In the genomic region with DNA sequence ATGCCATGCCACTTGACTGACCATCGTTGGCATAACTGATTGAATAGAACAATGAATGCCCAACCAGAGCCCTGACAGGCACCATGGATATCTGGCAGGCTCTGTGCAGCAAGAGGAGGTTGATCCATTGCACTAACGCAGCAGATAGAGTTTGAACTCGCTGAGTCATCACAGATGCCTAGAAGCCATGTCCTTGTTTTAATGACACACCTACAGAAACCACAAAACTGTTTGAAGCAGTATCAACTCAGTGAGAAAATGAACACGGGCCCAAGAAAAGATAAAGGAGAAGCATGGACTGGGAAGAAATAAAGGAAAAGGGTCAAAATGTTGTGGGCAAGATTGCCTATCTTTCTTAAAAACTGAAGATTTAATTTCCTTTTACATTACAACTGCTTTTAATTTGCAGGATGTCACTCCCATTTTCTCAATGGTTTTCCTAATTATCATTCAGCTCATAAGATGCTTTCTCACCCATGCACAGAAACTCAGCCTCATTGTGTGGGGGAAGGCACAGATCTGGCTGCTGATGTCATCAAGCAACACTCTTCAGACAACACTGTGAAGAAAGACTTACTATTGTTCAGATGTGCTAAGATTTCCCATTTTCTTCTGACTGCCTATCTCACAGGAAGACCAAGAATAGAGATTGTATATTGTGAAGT, we compare ENCODE assay signal across 8 cellular contexts.
DNase-seq lines count a peak whose midpoint lies in the region; ATAC-seq, FAIRE-seq and TF ChIP-seq lines count a peak whose summit lies in the region.

No MANE protein-coding gene starts in this region.

- POLR2A ChIA-PET in endothelial cell of umbilical vein (lab: Charles Lee), result no interaction called here

- intact Hi-C loops in endothelial cell of umbilical vein (cut with micrococcal nuclease), result no loop called here
- intact Hi-C loops in Right ventricle myocardium superior (cut with DNase I), result no loop called here

- no peak overlapping the region for H3K4me2 ChIP-seq in endothelial cell of umbilical vein (ENCODE audit: insufficient read depth, low read length)

- ATAC-seq in GM18858 (IDR thresholded peaks at IDR 0.05; ENCODE audit: unreplicated experiment) (peak; percentile 68), Right ventricle myocardium superior (ENCODE audit: poor library complexity) (no peak)

- H3K36me3 ChIP-seq in endothelial cell of umbilical vein (ENCODE audit: control insufficient read depth in 2 of 2, extremely low read depth in 1 of 2, insufficient read depth in 2 of 2, low read length in 2 of 2) (no peaks in the 10 kb centered on the region), small intestine (ENCODE audit: control insufficient read depth in 2 of 2, insufficient read depth in 2 of 2, low read length in 2 of 2) (no peaks in the 10 kb centered on the region), BE2C (no peaks in the 10 kb centered on the region)

- H3K4me1 ChIP-seq in endothelial cell of umbilical vein (ENCODE audit: control insufficient read depth, extremely low read depth, insufficient read depth, low read length), result peaks cover 4% of the 10 kb centered on the region
- H3K4me1 ChIP-seq in small intestine (ENCODE audit: control insufficient read depth in 2 of 2, insufficient read depth in 1 of 2, low read depth in 1 of 2, low read length in 1 of 2), result peaks cover 6 to 13% of the 10 kb centered on the region in 2 donors
- H3K4me1 ChIP-seq in BE2C, result peaks cover 14% of the 10 kb centered on the region

- BruUV-seq in endothelial cell of umbilical vein (replicated peaks; lab: Mats Ljungman, UMichigan), result no TSS peak

- no peaks in the 10 kb centered on the region for H4K20me1 ChIP-seq in endothelial cell of umbilical vein (replicated peaks; ENCODE audit: control insufficient read depth, extremely low read depth, insufficient read depth, low read length)

- no peak overlapping the region for H3K9ac ChIP-seq in endothelial cell of umbilical vein (replicated peaks; ENCODE audit: extremely low read depth, insufficient read depth, low read length)

- TF ChIP-seq POLR2A in endothelial cell of umbilical vein (IDR thresholded peaks at IDR 0.05; ENCODE audit: low read depth, low read length), result no peak

- CTCF ChIA-PET in endothelial cell of umbilical vein (lab: Charles Lee), result no interaction called here

- peak; percentile 50 for DNase-seq in AG08395 (ENCODE audit: low spot score)
- DNase-seq in NCI-H460 (ENCODE audit: extremely low read depth, low read depth), result peak; percentile 20
- peak; percentile 24 for DNase-seq in endothelial cell of umbilical vein (ENCODE audit: low read depth, low spot score)
- DNase-seq in small intestine, result peak; percentile 88
- DNase-seq in BE2C, result no peak
- no peak for DNase-seq in NCI-H1105 treated with DMSO at 0.1 percent for 48 hours (lab: John Stamatoyannopoulos, UW)
- DNase-seq in Right ventricle myocardium superior, result no peak

- no peak overlapping the region for H3K27ac ChIP-seq in endothelial cell of umbilical vein (ENCODE audit: insufficient read depth, low read depth, low read length)
- H3K27ac ChIP-seq in small intestine (ENCODE audit: low read depth in 1 of 2, low read length in 1 of 2), result peak overlapping the region in 1 of 2 donors; percentile 21

- no peaks in the 10 kb centered on the region for H3K9me3 ChIP-seq in endothelial cell of umbilical vein (replicated peaks; ENCODE audit: control insufficient read depth, insufficient read depth, low read length)
- no peaks in the 10 kb centered on the region for H3K9me3 ChIP-seq in small intestine (ENCODE audit: control insufficient read depth, low read depth)
- no peaks in the 10 kb centered on the region for H3K9me3 ChIP-seq in BE2C

- no peaks in the 10 kb centered on the region for H3K9me1 ChIP-seq in endothelial cell of umbilical vein (replicated peaks; ENCODE audit: control insufficient read depth, extremely low read depth, insufficient read depth, low read length)

- dilution Hi-C loops in endothelial cell of umbilical vein (cut with MboI; ENCODE audit: extremely low pct_ligation_motif_present, low sequenced_read_pairs), result no loop called here

- H3K79me2 ChIP-seq in endothelial cell of umbilical vein (ENCODE audit: control insufficient read depth, insufficient read depth, low read length), result no peaks in the 10 kb centered on the region

- WGBS in small intestine, 3 donors, result 20 to 52% (median 31%) methylated on average over 4 of the region's 4 CpGs

- no peak overlapping the region for H3K4me3 ChIP-seq in endothelial cell of umbilical vein (replicated peaks in 1 of 3; ENCODE audit: insufficient read depth in 1 of 3, low read depth in 1 of 3, low read length in 3 of 3)
- no peak overlapping the region for H3K4me3 ChIP-seq in small intestine (ENCODE audit: low read depth in 1 of 2, low read length in 2 of 2)
- H3K4me3 ChIP-seq in BE2C (ENCODE audit: low read depth, low read length), result no peak overlapping the region

- TF ChIP-seq CTCF in endothelial cell of umbilical vein (IDR thresholded peaks at IDR 0.05; ENCODE audit: extremely low read depth in 1 of 2, insufficient read depth in 1 of 2, low read depth in 1 of 2, low read length in 2 of 2) (no peak), BE2C (IDR thresholded peaks at IDR 0.05; ENCODE audit: low read depth, low read length) (no peak)

- FAIRE-seq in endothelial cell of umbilical vein (lab: Jason Lieb, UNC), result peak; percentile 62
- FAIRE-seq in small intestine (lab: Jason Lieb, UNC), result no peak

- no peak overlapping the region for H2AFZ ChIP-seq in endothelial cell of umbilical vein (ENCODE audit: low read depth, low read length)

- H3K27me3 ChIP-seq in endothelial cell of umbilical vein (ENCODE audit: control insufficient read depth in 2 of 2, insufficient read depth in 2 of 2, low read length in 2 of 2), result no peaks in the 10 kb centered on the region
- H3K27me3 ChIP-seq in small intestine (ENCODE audit: control insufficient read depth in 2 of 2, insufficient read depth in 2 of 2, low read length in 2 of 2), result no peaks in the 10 kb centered on the region
- H3K27me3 ChIP-seq in BE2C, result no peaks in the 10 kb centered on the region

TF ChIP-seq in endothelial cell of umbilical vein, 7 proteins besides CTCF, POLR2A, EP300 and RAD21:
- TF ChIP-seq FOS (IDR thresholded peaks at IDR 0.05; ENCODE audit: borderline replicate concordance, insufficient read depth, low read length) (no peak), GATA2 (IDR thresholded peaks at IDR 0.05; ENCODE audit: insufficient read depth, insufficient read length, low read depth, low read length) (no peak), EZH2 (IDR thresholded peaks at IDR 0.05; ENCODE audit: borderline replicate concordance, low read depth, low read length, severe bottlenecking) (no peak), JUN (IDR thresholded peaks at IDR 0.05; ENCODE audit: borderline replicate concordance, insufficient read depth, insufficient read length, low read depth) (no peak)

Comparison
In these comparisons a context has a peak if more than half of its experiments do, and no peak if none do; other contexts are left out.
1. DNase-seq: peak in AG08395 (single experiment), NCI-H460 (single experiment), endothelial cell of umbilical vein (single experiment) and small intestine (single experiment); none in BE2C (single experiment), NCI-H1105 treated with DMSO at 0.1 percent for 48 hours (single experiment) and Right ventricle myocardium superior (single experiment).